26 cellular contexts compared by ENCODE assay signal in genomic region chr12:118922405-118922804, GRCh38. TPM values are rescaled to one million over a fixed set of nuclear protein-coding genes. Genes with fewer than 3 reads are reported as not detected.
A peak's percentile ranks its signal among the peaks of the same experiment; 100 is the strongest.
DNase-seq lines count a peak whose midpoint lies in the region; ATAC-seq lines count a peak whose summit lies in the region.
"Had no signal": no experiment of that assay in that cellular context is flagged by ENCODE, and none has a peak within 500 bp of the region (broad histone marks: within the 10 kb centered on the region; RNA-seq: fewer than 3 reads in every experiment).

No MANE protein-coding gene starts in this region.

- in situ Hi-C loops in ACHN (cut with HindIII; ENCODE audit: low pct_ligation_motif_present, low pct_unique_long_range_greater_than_20kb, low sequenced_read_pairs): no loop called here
- in situ Hi-C loops in SK-MEL-5 (cut with HindIII; ENCODE audit: low pct_unique_long_range_greater_than_20kb, low sequenced_read_pairs): no loop called here

- H3K27me3 Mint-ChIP-seq in T-cell: peaks cover 0 to 3% of the 10 kb centered on the region in 2 donors
- H3K27me3 Mint-ChIP-seq: activated CD8-positive, alpha-beta memory T cell treated with anti-CD3 and anti-CD28 coated beads, Interleukin-2, amount 10 ng/mL, durations not matched to agents 7 days and 5 days; activated naive CD8-positive, alpha-beta T cell treated with anti-CD3 and anti-CD28 coated beads for 36 hours; CD4-positive, CD25-positive, alpha-beta regulatory T cell had no signal

- H3K4me3 Mint-ChIP-seq in T-cell: no peak overlapping the region
- H3K4me3 Mint-ChIP-seq: activated CD4-positive, alpha-beta T cell treated with anti-CD3 and anti-CD28 coated beads for 36 hours; activated CD8-positive, alpha-beta memory T cell treated with anti-CD3 and anti-CD28 coated beads, Interleukin-2, amount 10 ng/mL, durations not matched to agents 7 days and 5 days; activated naive CD8-positive, alpha-beta T cell treated with anti-CD3 and anti-CD28 coated beads for 36 hours; CD4-positive, CD25-positive, alpha-beta regulatory T cell; nephron; stimulated activated memory B cell treated with anti-CD40 and anti-IgM and Interleukin-4, amounts not matched to agents 10 μg/mL and 1 μg/mL and 100 μg/mL, for 72 hours had no signal

- no peak overlapping the region for H3K4me3 ChIP-seq in Jurkat, Clone E6-1 (ENCODE audit: low read length)
- H3K4me3 ChIP-seq: esophagus muscularis mucosa, HAP-1, left lung, MG63, Peyer's patch had no signal

- DNase-seq in ACHN (peak; percentile 27), SK-MEL-5 (ENCODE audit: low read depth, low spot score) (peak; percentile 17), iPS-NIHi11 (ENCODE audit: low spot score) (peak; percentile 59), T-cell (no peak), activated gamma-delta T cell (lab: John Stamatoyannopoulos, UW) (no peak), SKM-1 treated with dmso at 0.1 percent for 144 hours (lab: John Stamatoyannopoulos, UW; ENCODE audit: unreplicated experiment) (no peak)
- peak; percentile 7 for DNase-seq in Jurkat, Clone E6-1 (ENCODE audit: low read depth, low spot score)
- DNase-seq in effector CD8-positive, alpha-beta T cell (lab: John Stamatoyannopoulos, UW): no peak
- DNase-seq: activated CD4-positive, alpha-beta T cell treated with anti-CD3 and anti-CD28 coated beads for 36 hours; activated CD8-positive, alpha-beta memory T cell treated with anti-CD3 and anti-CD28 coated beads, Interleukin-2, amount 10 ng/mL, durations not matched to agents 7 days and 5 days; activated naive CD8-positive, alpha-beta T cell treated with anti-CD3 and anti-CD28 coated beads for 36 hours; CD4-positive, CD25-positive, alpha-beta regulatory T cell; cerebellar nuclear complex; DMS53; effector CD4-positive, alpha-beta T cell; left lung; MG63; NCI-H187 treated with DMSO at 0.1 percent for 48 hours; NCI-H226; NCI-H774; Peyer's patch had no signal

- H3K27ac Mint-ChIP-seq in T-cell: no peak overlapping the region
- H3K27ac Mint-ChIP-seq: activated CD4-positive, alpha-beta T cell treated with anti-CD3 and anti-CD28 coated beads for 36 hours; activated CD8-positive, alpha-beta memory T cell treated with anti-CD3 and anti-CD28 coated beads, Interleukin-2, amount 10 ng/mL, durations not matched to agents 7 days and 5 days; activated naive CD8-positive, alpha-beta T cell treated with anti-CD3 and anti-CD28 coated beads for 36 hours; CD4-positive, CD25-positive, alpha-beta regulatory T cell; nephron; stimulated activated memory B cell treated with anti-CD40 and anti-IgM and Interleukin-4, amounts not matched to agents 10 μg/mL and 1 μg/mL and 100 μg/mL, for 72 hours had no signal

- CTCF ChIA-PET in T-cell (lab: Charles Lee): interaction anchor here in 1 of 2 donors (0.6 kb wide), 1 partner anchor 27 kb away, joined by 3 read pairs; no protein-coding TSS in a partner anchor

- POLR2A ChIA-PET in T-cell (lab: Charles Lee): no interaction called here

- H3K4me1 Mint-ChIP-seq in T-cell: no peaks in the 10 kb centered on the region
- H3K4me1 Mint-ChIP-seq: activated CD4-positive, alpha-beta T cell treated with anti-CD3 and anti-CD28 coated beads for 36 hours; activated CD8-positive, alpha-beta memory T cell treated with anti-CD3 and anti-CD28 coated beads, Interleukin-2, amount 10 ng/mL, durations not matched to agents 7 days and 5 days; activated naive CD8-positive, alpha-beta T cell treated with anti-CD3 and anti-CD28 coated beads for 36 hours; CD4-positive, CD25-positive, alpha-beta regulatory T cell; nephron; stimulated activated memory B cell treated with anti-CD40 and anti-IgM and Interleukin-4, amounts not matched to agents 10 μg/mL and 1 μg/mL and 100 μg/mL, for 72 hours had no signal

- ATAC-seq in T-cell (replicated peaks in 1 of 4): no peak
- ATAC-seq: activated CD4-positive, alpha-beta T cell treated with anti-CD3 and anti-CD28 coated beads for 36 hours; activated CD8-positive, alpha-beta memory T cell treated with anti-CD3 and anti-CD28 coated beads, Interleukin-2, amount 10 ng/mL, durations not matched to agents 7 days and 5 days; left lung; stimulated activated memory B cell treated with anti-CD40 and anti-IgM and Interleukin-4, amounts not matched to agents 10 μg/mL and 1 μg/mL and 100 μg/mL, for 72 hours had no signal

- H3K9me3 Mint-ChIP-seq in T-cell: peaks cover 0 to 5% (median 4%) of the 10 kb centered on the region in 3 donors
- H3K9me3 Mint-ChIP-seq: activated naive CD8-positive, alpha-beta T cell treated with anti-CD3 and anti-CD28 coated beads for 36 hours; nephron; stimulated activated memory B cell treated with anti-CD40 and anti-IgM and Interleukin-4, amounts not matched to agents 10 μg/mL and 1 μg/mL and 100 μg/mL, for 72 hours had no signal

- H3K36me3 Mint-ChIP-seq in T-cell: no peaks in the 10 kb centered on the region
- H3K36me3 Mint-ChIP-seq: activated CD8-positive, alpha-beta memory T cell treated with anti-CD3 and anti-CD28 coated beads, Interleukin-2, amount 10 ng/mL, durations not matched to agents 7 days and 5 days; activated naive CD8-positive, alpha-beta T cell treated with anti-CD3 and anti-CD28 coated beads for 36 hours; CD4-positive, CD25-positive, alpha-beta regulatory T cell; stimulated activated memory B cell treated with anti-CD40 and anti-IgM and Interleukin-4, amounts not matched to agents 10 μg/mL and 1 μg/mL and 100 μg/mL, for 72 hours had no signal

RNA-seq across cellular contexts. Expression of gene SRRM4, which starts 58.9 kb away (rescaled TPM):
- polyA plus RNA-seq in Jurkat, Clone E6-1 (2012; ENCODE audit: insufficient read depth, insufficient read length): not detected
- total RNA-seq in SK-MEL-5 (2014; rRNA removed; shearing (Covaris generic)): not detected in 2 replicates
- polyA plus RNA-seq in SK-MEL-5 (2015; cell fraction: cytosol; rRNA removed): not detected in 2 replicates
- not detected in 2 replicates for polyA plus RNA-seq in SK-MEL-5 (2015; cell fraction: nucleus; rRNA removed)
- not detected for total RNA-seq in T-cell
- total RNA-seq: activated CD4-positive, alpha-beta T cell treated with anti-CD3 and anti-CD28 coated beads for 36 hours; activated CD8-positive, alpha-beta memory T cell treated with anti-CD3 and anti-CD28 coated beads, Interleukin-2, amount 10 ng/mL, durations not matched to agents 7 days and 5 days; activated naive CD8-positive, alpha-beta T cell treated with anti-CD3 and anti-CD28 coated beads for 36 hours; CD4-positive, CD25-positive, alpha-beta regulatory T cell; esophagus muscularis mucosa; Peyer's patch had no signal
- polyA plus RNA-seq: AG04450; CD4-positive, CD25-positive, alpha-beta regulatory T cell had no signal

Comparison
In these comparisons a context has a peak if more than half of its experiments do, and no peak if none do; other contexts are left out.
1. DNase-seq: peak in ACHN (single experiment), Jurkat, Clone E6-1 (single experiment), SK-MEL-5 (single experiment) and iPS-NIHi11 (single experiment); none in effector CD8-positive, alpha-beta T cell (single experiment), T-cell (0 of 34), activated gamma-delta T cell (single experiment) and SKM-1 treated with dmso at 0.1 percent for 144 hours (single experiment).